10 cellular contexts compared by ENCODE assay signal in genomic region chr10:69769395-69769989, GRCh38. TPM values are rescaled to one million over a fixed set of nuclear protein-coding genes. Genes with fewer than 3 reads are reported as not detected.
DNase-seq lines count a peak whose midpoint lies in the region; ATAC-seq, FAIRE-seq and TF ChIP-seq lines count a peak whose summit lies in the region.
"Had no signal": no experiment of that assay in that cellular context is flagged by ENCODE, and none has a peak within 500 bp of the region (broad histone marks: within the 10 kb centered on the region; RNA-seq: fewer than 3 reads in every experiment).

No MANE protein-coding gene starts in this region.

- H2AFZ ChIP-seq in endothelial cell of umbilical vein (ENCODE audit: low read depth, low read length), result no peak overlapping the region

- H3K4me1 ChIP-seq in endothelial cell of umbilical vein (ENCODE audit: control insufficient read depth, extremely low read depth, insufficient read depth, low read length), result peaks cover 13% of the 10 kb centered on the region

- no peak overlapping the region for H3K27ac ChIP-seq in endothelial cell of umbilical vein (ENCODE audit: insufficient read depth, low read depth, low read length)

- ATAC-seq in HG02938 (IDR thresholded peaks at IDR 0.05; ENCODE audit: unreplicated experiment), result no peak
- ATAC-seq in GM18502 (IDR thresholded peaks at IDR 0.05; ENCODE audit: poor library complexity, unreplicated experiment), result no peak

- H3K9me1 ChIP-seq in endothelial cell of umbilical vein (replicated peaks; ENCODE audit: control insufficient read depth, extremely low read depth, insufficient read depth, low read length), result no peaks in the 10 kb centered on the region

- H3K9ac ChIP-seq in endothelial cell of umbilical vein (replicated peaks; ENCODE audit: extremely low read depth, insufficient read depth, low read length), result no peak overlapping the region

- H3K79me2 ChIP-seq in endothelial cell of umbilical vein (ENCODE audit: control insufficient read depth, insufficient read depth, low read length), result no peaks in the 10 kb centered on the region

- H3K4me3 ChIP-seq in endothelial cell of umbilical vein (replicated peaks in 1 of 3; ENCODE audit: insufficient read depth in 1 of 3, low read depth in 1 of 3, low read length in 3 of 3), result no peak overlapping the region

- POLR2A ChIA-PET in endothelial cell of umbilical vein (lab: Charles Lee), result no interaction called here

- TF ChIP-seq POLR2A in endothelial cell of umbilical vein (IDR thresholded peaks at IDR 0.05; ENCODE audit: low read depth, low read length), result no peak

- no peak for TF ChIP-seq CTCF in endothelial cell of umbilical vein (IDR thresholded peaks at IDR 0.05; ENCODE audit: extremely low read depth in 1 of 2, insufficient read depth in 1 of 2, low read depth in 1 of 2, low read length in 2 of 2)

- H3K4me2 ChIP-seq in endothelial cell of umbilical vein (ENCODE audit: insufficient read depth, low read length), result no peak overlapping the region

- CTCF ChIA-PET in endothelial cell of umbilical vein (lab: Charles Lee), result interaction anchor here (0.9 to 4.0 kb wide), 10 partner anchors 11 to 189 kb away, joined by 3 to 24 read pairs (median 5); no protein-coding TSS in a partner anchor

- DNase-seq in COLO829 (ENCODE audit: low spot score), result peak; percentile 51
- DNase-seq in NCI-H446 treated with DMSO at 0.1 percent for 48 hours (lab: John Stamatoyannopoulos, UW), result peak; percentile 42
- DNase-seq in endothelial cell of umbilical vein (ENCODE audit: low read depth, low spot score), result peak; percentile 60
- DNase-seq in mucosa of gallbladder (ENCODE audit: low spot score), result peak; percentile 44
- no peak for DNase-seq in NCI-H510A (lab: John Stamatoyannopoulos, UW)
- DNase-seq in activated T-cell treated with anti-CD3 and anti-CD28 coated beads, Interleukin-2, amount 50 U/mL, for 1 hour, result no peak
- DNase-seq: activated T-cell treated with anti-CD3 and anti-CD28 coated beads for 4 hours had no signal

- dilution Hi-C loops in endothelial cell of umbilical vein (cut with MboI; ENCODE audit: extremely low pct_ligation_motif_present, low sequenced_read_pairs), result no loop called here

- no peaks in the 10 kb centered on the region for H3K36me3 ChIP-seq in endothelial cell of umbilical vein (ENCODE audit: control insufficient read depth in 2 of 2, extremely low read depth in 1 of 2, insufficient read depth in 2 of 2, low read length in 2 of 2)

- H3K9me3 ChIP-seq in endothelial cell of umbilical vein (replicated peaks; ENCODE audit: control insufficient read depth, insufficient read depth, low read length), result no peaks in the 10 kb centered on the region

- BruUV-seq in endothelial cell of umbilical vein (replicated peaks; lab: Mats Ljungman, UMichigan), result no TSS peak

- H3K27me3 ChIP-seq in endothelial cell of umbilical vein (ENCODE audit: control insufficient read depth in 2 of 2, insufficient read depth in 2 of 2, low read length in 2 of 2), result peaks cover 0 to 3% of the 10 kb centered on the region in 2 experiments

- H4K20me1 ChIP-seq in endothelial cell of umbilical vein (replicated peaks; ENCODE audit: control insufficient read depth, extremely low read depth, insufficient read depth, low read length), result no peaks in the 10 kb centered on the region

- peak; percentile 83 for FAIRE-seq in endothelial cell of umbilical vein (lab: Jason Lieb, UNC)
- FAIRE-seq: G401.6 had no signal

- intact Hi-C loops in endothelial cell of umbilical vein (cut with micrococcal nuclease), result no loop called here

TF ChIP-seq in endothelial cell of umbilical vein, 7 proteins besides CTCF, POLR2A, EP300 and RAD21:
- TF ChIP-seq JUN (IDR thresholded peaks at IDR 0.05; ENCODE audit: borderline replicate concordance, insufficient read depth, insufficient read length, low read depth) (peak; percentile 38), EZH2 (IDR thresholded peaks at IDR 0.05; ENCODE audit: borderline replicate concordance, low read depth, low read length, severe bottlenecking) (no peak), FOS (IDR thresholded peaks at IDR 0.05; ENCODE audit: borderline replicate concordance, insufficient read depth, low read length) (peak; percentile 68), POLR2AphosphoS5 (IDR thresholded peaks at IDR 0.05; ENCODE audit: insufficient read depth, low read depth, low read length) (peak; percentile 19)
- TF ChIP-seq, protein P1, sequence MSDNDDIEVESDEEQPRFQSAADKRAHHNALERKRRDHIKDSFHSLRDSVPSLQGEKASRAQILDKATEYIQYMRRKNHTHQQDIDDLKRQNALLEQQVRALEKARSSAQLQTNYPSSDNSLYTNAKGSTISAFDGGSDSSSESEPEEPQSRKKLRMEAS (IDR thresholded peaks at IDR 0.05; ENCODE audit: insufficient read depth, insufficient read length), result no peak

RNA-seq across cellular contexts. Expression of gene COL13A1, which starts 32.2 kb away (rescaled TPM):
- total RNA-seq in endothelial cell of umbilical vein (26.7 and 47.5 TPM in 2 replicates), mucosa of gallbladder (2.5 TPM)
- polyA plus RNA-seq in endothelial cell of umbilical vein, result 14.5 and 21.4 TPM in 2 replicates
- 33.6 and 39.5 TPM in 2 replicates for polyA plus RNA-seq in endothelial cell of umbilical vein (2011; cell fraction: cytosol; rRNA removed)
- 87.2 and 116 TPM in 2 replicates for polyA plus RNA-seq in endothelial cell of umbilical vein (2011; cell fraction: nucleus; rRNA removed)
- polyA plus RNA-seq in endothelial cell of umbilical vein (2012), result 13.5 and 39.8 TPM in 2 replicates
- polyA minus RNA-seq in endothelial cell of umbilical vein, result 15.4 and 23.6 TPM in 2 replicates
- polyA minus RNA-seq in endothelial cell of umbilical vein (2011; cell fraction: cytosol; rRNA and poly(A)+ RNA removed), result not detected
- polyA minus RNA-seq in endothelial cell of umbilical vein (2011; cell fraction: nucleus; rRNA and poly(A)+ RNA removed), result 29.4 and 33.3 TPM in 2 replicates

Comparison
In these comparisons a context has a peak if more than half of its experiments do, and no peak if none do; other contexts are left out.
1. DNase-seq: peak in COLO829 (single experiment), NCI-H446 treated with DMSO at 0.1 percent for 48 hours (single experiment), endothelial cell of umbilical vein (single experiment) and mucosa of gallbladder (single experiment); none in NCI-H510A (single experiment) and activated T-cell treated with anti-CD3 and anti-CD28 coated beads, Interleukin-2, amount 50 U/mL, for 1 hour (single experiment).